Comparison of ENCODE assay signal across 8 cellular contexts in genomic region chr17:48626470-48627241, GRCh38.
DNase-seq lines count a peak whose midpoint lies in the region; ATAC-seq and TF ChIP-seq lines count a peak whose summit lies in the region.

No MANE protein-coding gene starts in this region.

- peak; percentile 79 for DNase-seq in NCI-H69 (lab: John Stamatoyannopoulos, UW)
- DNase-seq in nephron progenitor cell: peak; percentile 90
- no peak for DNase-seq in NOMO-1 treated with DMSO at 0.1 percent for 48 hours (lab: John Stamatoyannopoulos, UW; ENCODE audit: unreplicated experiment)
- DNase-seq in dedifferentiated amniotic fluid mesenchymal stem cell (ENCODE audit: extremely low spot score): no peak

- ATAC-seq in HG03442 (IDR thresholded peaks at IDR 0.05; ENCODE audit: unreplicated experiment) (no peak), HG02763 (IDR thresholded peaks at IDR 0.05; ENCODE audit: unreplicated experiment) (no peak)

- H3K9me3 Mint-ChIP-seq in activated naive CD8-positive, alpha-beta T cell (ENCODE audit: low read depth): no peaks in the 10 kb centered on the region
- no peaks in the 10 kb centered on the region for H3K9me3 Mint-ChIP-seq in nephron progenitor cell

- peaks cover 8% of the 10 kb centered on the region for H3K4me1 Mint-ChIP-seq in activated naive CD8-positive, alpha-beta T cell (ENCODE audit: low read depth)
- H3K4me1 Mint-ChIP-seq in nephron progenitor cell: peaks cover 72% of the 10 kb centered on the region

- H3K27me3 Mint-ChIP-seq in activated naive CD8-positive, alpha-beta T cell: peaks cover 49% of the 10 kb centered on the region
- peaks cover 19% of the 10 kb centered on the region for H3K27me3 Mint-ChIP-seq in nephron progenitor cell (ENCODE audit: low read depth, poor library complexity)

- TF ChIP-seq CTCF in GM12875 (IDR thresholded peaks at IDR 0.05; ENCODE audit: borderline replicate concordance, insufficient read depth, low read depth, low read length) (no peak), nephron progenitor cell (IDR thresholded peaks at IDR 0.05) (no peak)

- H3K27ac Mint-ChIP-seq in activated naive CD8-positive, alpha-beta T cell: peak overlapping the region; percentile 84
- H3K27ac Mint-ChIP-seq in nephron progenitor cell: peak overlapping the region; percentile 99

- no peaks in the 10 kb centered on the region for H3K36me3 Mint-ChIP-seq in activated naive CD8-positive, alpha-beta T cell
- peaks cover 51% of the 10 kb centered on the region for H3K36me3 Mint-ChIP-seq in nephron progenitor cell (ENCODE audit: low read depth)

- H3K4me3 Mint-ChIP-seq in activated naive CD8-positive, alpha-beta T cell: peak overlapping the region; percentile 87
- H3K4me3 Mint-ChIP-seq in nephron progenitor cell: peak overlapping the region; percentile 99

- peak overlapping the region; percentile 1 for H3K4me3 ChIP-seq in GM12875 (ENCODE audit: low read depth, low read length)

Comparison
In these comparisons a context has a peak if more than half of its experiments do, and no peak if none do; other contexts are left out.
1. DNase-seq: peak in NCI-H69 (single experiment) and nephron progenitor cell (single experiment); none in NOMO-1 treated with DMSO at 0.1 percent for 48 hours (single experiment) and dedifferentiated amniotic fluid mesenchymal stem cell (single experiment).